In the genomic region with DNA sequence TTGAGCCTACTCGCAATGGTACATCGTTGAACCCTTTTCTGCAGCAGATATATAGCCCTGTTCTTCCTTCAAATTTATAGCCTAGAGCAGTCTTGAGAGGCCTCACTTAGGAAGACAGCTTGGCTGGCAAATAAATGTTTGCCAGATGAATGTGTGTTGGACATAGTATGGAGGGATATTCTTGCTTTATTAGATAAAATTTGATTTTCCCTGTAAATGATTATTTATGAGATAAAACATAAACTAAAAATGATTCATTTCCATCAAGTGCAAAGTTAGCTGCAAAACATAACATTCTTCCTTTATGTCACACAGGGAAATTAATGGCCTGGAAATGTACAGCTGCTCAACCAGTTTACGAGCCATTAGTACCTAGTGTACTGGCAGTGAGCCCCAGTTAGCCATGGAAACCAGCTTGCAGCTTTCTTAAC, we compare ENCODE assay signal across 1 cellular context.
TF ChIP-seq lines count a peak whose summit lies in the region.

No MANE protein-coding gene starts in this region.

TF ChIP-seq in GM23338, 12 proteins besides CTCF, POLR2A, EP300 and RAD21 (continued from another document):
- TF ChIP-seq ZNF462 (CRISPR knock-in tag; IDR thresholded peaks at IDR 0.05) (no peak), CREB1 (CRISPR knock-in tag; IDR thresholded peaks at IDR 0.05; ENCODE audit: low read depth) (no peak), NANOG (IDR thresholded peaks at IDR 0.05; ENCODE audit: borderline replicate concordance) (no peak)
